In genomic region chr5:154620406-154620805, GRCh38 we compare ENCODE assay signal across 13 cellular contexts.
"Had no signal": no experiment of that assay in that cellular context is flagged by ENCODE, and none has a peak within 500 bp of the region (broad histone marks: within the 10 kb centered on the region; RNA-seq: fewer than 3 reads in every experiment).

No MANE protein-coding gene starts in this region.

- H3K4me1 ChIP-seq: esophagus muscularis mucosa, gastroesophageal sphincter, heart left ventricle, left lung, tibial nerve had no signal

- H3K36me3 ChIP-seq: esophagus muscularis mucosa, gastroesophageal sphincter, heart left ventricle, left lung, tibial nerve had no signal

- H3K4me3 ChIP-seq: esophagus muscularis mucosa, gastroesophageal sphincter, heart left ventricle, left lung, tibial nerve had no signal

- ATAC-seq: activated CD8-positive, alpha-beta memory T cell treated with anti-CD3 and anti-CD28 coated beads, Interleukin-2, amount 10 ng/mL, durations not matched to agents 7 days and 5 days; gastroesophageal sphincter; heart left ventricle; left lung had no signal

- DNase-seq: activated CD4-positive, alpha-beta memory T cell treated with anti-CD3 and anti-CD28 coated beads, Interleukin-2, amount 10 ng/mL, durations not matched to agents 7 days and 5 days; activated CD4-positive, alpha-beta T cell treated with anti-CD3 and anti-CD28 coated beads for 48 hours; activated CD4-positive, CD25-positive, alpha-beta regulatory T cell; activated CD8-positive, alpha-beta memory T cell treated with anti-CD3 and anti-CD28 coated beads, Interleukin-2, amount 10 ng/mL, durations not matched to agents 7 days and 5 days; effector CD8-positive, alpha-beta T cell; heart left ventricle; kidney; left lung; midbrain; stimulated activated naive CD4-positive, alpha-beta T cell treated with Interleukin-2 at 50 U/mL for 16 hours had no signal

- H3K9me3 ChIP-seq: esophagus muscularis mucosa, gastroesophageal sphincter, heart left ventricle, left lung, tibial nerve had no signal
